ENCODE assay signal across 10 cellular contexts in genomic region chr5:127040779-127041520, GRCh38. TPM values are rescaled to one million over a fixed set of nuclear protein-coding genes. Genes with fewer than 3 reads are reported as not detected.
A peak's percentile ranks its signal among the peaks of the same experiment; 100 is the strongest.
DNase-seq lines count a peak whose midpoint lies in the region; ATAC-seq, FAIRE-seq and TF ChIP-seq lines count a peak whose summit lies in the region.
"Had no signal": no experiment of that assay in that cellular context is flagged by ENCODE, and none has a peak within 500 bp of the region (broad histone marks: within the 10 kb centered on the region; RNA-seq: fewer than 3 reads in every experiment).

No MANE protein-coding gene starts in this region.

- H3K4me1 Mint-ChIP-seq in activated CD4-positive, alpha-beta memory T cell treated with anti-CD3 and anti-CD28 coated beads for 36 hours (ENCODE audit: low read depth) = no peaks in the 10 kb centered on the region

- H3K27me3 Mint-ChIP-seq in activated CD4-positive, alpha-beta memory T cell treated with anti-CD3 and anti-CD28 coated beads for 36 hours = no peaks in the 10 kb centered on the region
- H3K27me3 Mint-ChIP-seq: activated B cell treated with CpG ODN at 0.5 μM for 24 hours had no signal

- H3K27ac Mint-ChIP-seq in activated CD4-positive, alpha-beta memory T cell treated with anti-CD3 and anti-CD28 coated beads for 36 hours = no peak overlapping the region
- H3K27ac Mint-ChIP-seq: activated B cell treated with CpG ODN at 0.5 μM for 24 hours had no signal

- TF ChIP-seq EP300 in neural cell (conservative IDR thresholded peaks at IDR 0.05; ENCODE audit: poor library complexity, severe bottlenecking) = no peak

- H3K27ac ChIP-seq in endothelial cell of umbilical vein (ENCODE audit: insufficient read depth, low read depth, low read length) (peak overlapping the region; percentile 87), neural cell (ENCODE audit: low read length) (no peak overlapping the region)

- H3K27me3 ChIP-seq in endothelial cell of umbilical vein (ENCODE audit: control insufficient read depth in 2 of 2, insufficient read depth in 2 of 2, low read length in 2 of 2) (no peaks in the 10 kb centered on the region), neural cell (ENCODE audit: insufficient read depth, low read depth, low read length) (no peaks in the 10 kb centered on the region)

- CTCF ChIA-PET in endothelial cell of umbilical vein (lab: Charles Lee) = interaction anchor here (1.0 to 2.2 kb wide), 4 partner anchors 10 to 452 kb away, joined by 3 to 6 read pairs (median 4); partner anchors contain the start of gene MARCHF3
- CTCF ChIA-PET in activated CD4-positive, alpha-beta memory T cell treated with anti-CD3 and anti-CD28 coated beads for 36 hours (lab: Charles Lee) = no interaction called here

- dilution Hi-C loops in endothelial cell of umbilical vein (cut with MboI; ENCODE audit: extremely low pct_ligation_motif_present, low sequenced_read_pairs) = no loop called here

- TF ChIP-seq POLR2A in H54 (IDR thresholded peaks at IDR 0.05; ENCODE audit: low read depth, low read length) (no peak), endothelial cell of umbilical vein (IDR thresholded peaks at IDR 0.05; ENCODE audit: low read depth, low read length) (no peak)

- H3K79me2 ChIP-seq in endothelial cell of umbilical vein (ENCODE audit: control insufficient read depth, insufficient read depth, low read length) = no peaks in the 10 kb centered on the region
- H3K79me2 ChIP-seq in neural cell (replicated peaks; ENCODE audit: insufficient read depth, low read length) = no peaks in the 10 kb centered on the region

- H3K9ac ChIP-seq in endothelial cell of umbilical vein (replicated peaks; ENCODE audit: extremely low read depth, insufficient read depth, low read length) = peak overlapping the region; percentile 44
- no peak overlapping the region for H3K9ac ChIP-seq in neural cell (ENCODE audit: low read length)

- TF ChIP-seq RAD21 in neural cell (conservative IDR thresholded peaks at IDR 0.05) = no peak

- H3K4me2 ChIP-seq in endothelial cell of umbilical vein (ENCODE audit: insufficient read depth, low read length) (peak overlapping the region; percentile 77), neural cell (ENCODE audit: low read length) (no peak overlapping the region)

- H3K4me3 ChIP-seq in endothelial cell of umbilical vein (replicated peaks in 1 of 3; ENCODE audit: insufficient read depth in 1 of 3, low read depth in 1 of 3, low read length in 3 of 3) = peak overlapping the region in 1 of 3 experiments; percentile 19
- H3K4me3 ChIP-seq in neural cell (ENCODE audit: low read length) = peak overlapping the region; percentile 7

- H3F3A ChIP-seq in neural cell (ENCODE audit: insufficient read depth, low read length, poor library complexity, severe bottlenecking) = no peaks in the 10 kb centered on the region

- no peak overlapping the region for H3K4me3 Mint-ChIP-seq in activated CD4-positive, alpha-beta memory T cell treated with anti-CD3 and anti-CD28 coated beads for 36 hours
- H3K4me3 Mint-ChIP-seq: activated B cell treated with CpG ODN at 0.5 μM for 24 hours had no signal

- no peaks in the 10 kb centered on the region for H3K36me3 Mint-ChIP-seq in activated CD4-positive, alpha-beta memory T cell treated with anti-CD3 and anti-CD28 coated beads for 36 hours

- peaks cover 33% of the 10 kb centered on the region for H3K4me1 ChIP-seq in endothelial cell of umbilical vein (ENCODE audit: control insufficient read depth, extremely low read depth, insufficient read depth, low read length)

- no peaks in the 10 kb centered on the region for H4K20me1 ChIP-seq in endothelial cell of umbilical vein (replicated peaks; ENCODE audit: control insufficient read depth, extremely low read depth, insufficient read depth, low read length)
- no peaks in the 10 kb centered on the region for H4K20me1 ChIP-seq in neural cell (ENCODE audit: insufficient read depth)

- H3K9me2 ChIP-seq in neural cell (ENCODE audit: insufficient read depth, low read length) = no peaks in the 10 kb centered on the region

- FAIRE-seq in H54 (lab: Jason Lieb, UNC) = peak; percentile 53
- peak; percentile 86 for FAIRE-seq in endothelial cell of umbilical vein (lab: Jason Lieb, UNC)

- peak overlapping the region; percentile 23 for H2AFZ ChIP-seq in endothelial cell of umbilical vein (ENCODE audit: low read depth, low read length)
- no peak overlapping the region for H2AFZ ChIP-seq in neural cell (ENCODE audit: low read depth, low read length)

- POLR2A ChIA-PET in endothelial cell of umbilical vein (lab: Charles Lee) = interaction anchor here (1.1 kb wide), 1 partner anchor 10 kb away, joined by 3 read pairs; the partner anchor contains the start of gene MARCHF3
- POLR2A ChIA-PET in activated CD4-positive, alpha-beta memory T cell treated with anti-CD3 and anti-CD28 coated beads for 36 hours (lab: Charles Lee) = no interaction called here

- ATAC-seq in GM18520 (IDR thresholded peaks at IDR 0.05; ENCODE audit: unreplicated experiment) = no peak

- TSS peak; percentile 100 for BruUV-seq in endothelial cell of umbilical vein (replicated peaks; lab: Mats Ljungman, UMichigan)

- H3K9me3 ChIP-seq in endothelial cell of umbilical vein (replicated peaks; ENCODE audit: control insufficient read depth, insufficient read depth, low read length) = no peaks in the 10 kb centered on the region
- no peaks in the 10 kb centered on the region for H3K9me3 ChIP-seq in neural cell (ENCODE audit: low read length)

- intact Hi-C loops in endothelial cell of umbilical vein (cut with micrococcal nuclease) = loop anchor here (1.0 to 5.0 kb wide), 9 partner anchors 11 to 384 kb away; partner anchors contain the start of genes LMNB1 and MARCHF3
- intact Hi-C loops in activated CD4-positive, alpha-beta memory T cell treated with anti-CD3 and anti-CD28 coated beads for 36 hours (cut with micrococcal nuclease) = no loop called here

- DNase-seq in H54 (ENCODE audit: insufficient read length, low spot score) (no peak), NCI-H226 (peak; percentile 80), endothelial cell of umbilical vein (ENCODE audit: low read depth, low spot score) (peak; percentile 87), hippocampal formation (lab: John Stamatoyannopoulos, UW) (no peak), NAMALWA (ENCODE audit: low spot score) (no peak)
- no peak for DNase-seq in activated CD4-positive, alpha-beta memory T cell treated with anti-CD3 and anti-CD28 coated beads for 36 hours
- DNase-seq: activated B cell treated with CpG ODN at 0.5 μM for 24 hours, KG1 had no signal

- H3K9me3 Mint-ChIP-seq in activated CD4-positive, alpha-beta memory T cell treated with anti-CD3 and anti-CD28 coated beads for 36 hours = no peaks in the 10 kb centered on the region
- H3K9me3 Mint-ChIP-seq: activated B cell treated with CpG ODN at 0.5 μM for 24 hours had no signal

- H3K36me3 ChIP-seq in endothelial cell of umbilical vein (ENCODE audit: control insufficient read depth in 2 of 2, extremely low read depth in 1 of 2, insufficient read depth in 2 of 2, low read length in 2 of 2) (no peaks in the 10 kb centered on the region), neural cell (ENCODE audit: insufficient read depth, low read length) (no peaks in the 10 kb centered on the region)

- TF ChIP-seq CTCF in endothelial cell of umbilical vein (IDR thresholded peaks at IDR 0.05; ENCODE audit: extremely low read depth in 1 of 2, insufficient read depth in 1 of 2, low read depth in 1 of 2, low read length in 2 of 2) (no peak), neural cell (IDR thresholded peaks at IDR 0.05; ENCODE audit: poor library complexity, severe bottlenecking) (no peak)

- H3K9me1 ChIP-seq in endothelial cell of umbilical vein (replicated peaks; ENCODE audit: control insufficient read depth, extremely low read depth, insufficient read depth, low read length) = no peaks in the 10 kb centered on the region

TF ChIP-seq in endothelial cell of umbilical vein, 7 proteins besides CTCF, POLR2A, EP300 and RAD21 (continues in another document):
- TF ChIP-seq, protein P1, sequence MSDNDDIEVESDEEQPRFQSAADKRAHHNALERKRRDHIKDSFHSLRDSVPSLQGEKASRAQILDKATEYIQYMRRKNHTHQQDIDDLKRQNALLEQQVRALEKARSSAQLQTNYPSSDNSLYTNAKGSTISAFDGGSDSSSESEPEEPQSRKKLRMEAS (IDR thresholded peaks at IDR 0.05; ENCODE audit: insufficient read depth, insufficient read length) = no peak
- no peak for TF ChIP-seq GATA2 (IDR thresholded peaks at IDR 0.05; ENCODE audit: insufficient read depth, insufficient read length, low read depth, low read length)

TF ChIP-seq in neural cell, 6 proteins besides CTCF, POLR2A, EP300 and RAD21 (continues in another document):
- TF ChIP-seq MXI1 (conservative IDR thresholded peaks at IDR 0.05; ENCODE audit: poor library complexity, severe bottlenecking) = no peak

RNA-seq across cellular contexts. Expression of gene MARCHF3, which starts 10.6 kb away (rescaled TPM):
- total RNA-seq in endothelial cell of umbilical vein = 31.7 and 31.9 TPM in 2 replicates
- 30.2 and 35.0 TPM in 2 replicates for polyA plus RNA-seq in endothelial cell of umbilical vein
- polyA plus RNA-seq in endothelial cell of umbilical vein (2011; cell fraction: cytosol; rRNA removed) = 20.0 and 24.6 TPM in 2 replicates
- polyA plus RNA-seq in endothelial cell of umbilical vein (2011; cell fraction: nucleus; rRNA removed) = 18.5 and 27.8 TPM in 2 replicates
- polyA plus RNA-seq in endothelial cell of umbilical vein (2012) = 30.3 and 43.9 TPM in 2 replicates
- polyA minus RNA-seq in endothelial cell of umbilical vein = 49.3 and 58.2 TPM in 2 replicates
- 2.7 TPM for polyA minus RNA-seq in endothelial cell of umbilical vein (2011; cell fraction: cytosol; rRNA and poly(A)+ RNA removed)
- polyA minus RNA-seq in endothelial cell of umbilical vein (2011; cell fraction: nucleus; rRNA and poly(A)+ RNA removed) = 49.4 and 51.2 TPM in 2 replicates
- polyA plus RNA-seq in neural cell = 1.1 and 3.9 TPM in 2 replicates
- 3.6 and 6.1 TPM in 2 replicates for polyA minus RNA-seq in neural cell
- 1 to 10 TPM; 4.0 to 4.4 TPM for total RNA-seq in activated CD4-positive, alpha-beta memory T cell treated with anti-CD3 and anti-CD28 coated beads for 36 hours

RNA-seq across cellular contexts. Expression of gene C5orf63, which starts 32.4 kb away (rescaled TPM):
- total RNA-seq in endothelial cell of umbilical vein = 4.0 and 5.3 TPM in 2 replicates
- polyA plus RNA-seq in endothelial cell of umbilical vein = 1.3 and 1.4 TPM in 2 replicates
- polyA plus RNA-seq in endothelial cell of umbilical vein (2011; cell fraction: cytosol; rRNA removed) = 2.6 and 2.7 TPM in 2 replicates
- polyA plus RNA-seq in endothelial cell of umbilical vein (2011; cell fraction: nucleus; rRNA removed) = 5.6 and 7.2 TPM in 2 replicates
- 1.1 and 2.6 TPM in 2 replicates for polyA plus RNA-seq in endothelial cell of umbilical vein (2012)
- polyA minus RNA-seq in endothelial cell of umbilical vein = 2.5 and 3.2 TPM in 2 replicates
- polyA minus RNA-seq in endothelial cell of umbilical vein (2011; cell fraction: cytosol; rRNA and poly(A)+ RNA removed) = not detected
- 3.4 and 8.2 TPM in 2 replicates for polyA minus RNA-seq in endothelial cell of umbilical vein (2011; cell fraction: nucleus; rRNA and poly(A)+ RNA removed)
- not detected in 2 replicates for polyA plus RNA-seq in neural cell
- not detected in 2 replicates for polyA minus RNA-seq in neural cell
- total RNA-seq in activated CD4-positive, alpha-beta memory T cell treated with anti-CD3 and anti-CD28 coated beads for 36 hours = 1 to 10 TPM; 9.4 to 9.7 TPM

Comparison
In these comparisons a context has a peak if more than half of its experiments do, and no peak if none do; other contexts are left out.
1. DNase-seq: peak in NCI-H226 (single experiment) and endothelial cell of umbilical vein (single experiment); none in H54 (single experiment), activated CD4-positive, alpha-beta memory T cell treated with anti-CD3 and anti-CD28 coated beads for 36 hours (single experiment), hippocampal formation (0 of 2) and NAMALWA (single experiment).